16 cellular contexts compared by ENCODE assay signal in genomic region chr1:31621498-31621820, GRCh38. TPM values are rescaled to one million over a fixed set of nuclear protein-coding genes. Genes with fewer than 3 reads are reported as not detected.
DNase-seq lines count a peak whose midpoint lies in the region; ATAC-seq and TF ChIP-seq lines count a peak whose summit lies in the region.
"Had no signal": no experiment of that assay in that cellular context is flagged by ENCODE, and none has a peak within 500 bp of the region (broad histone marks: within the 10 kb centered on the region; RNA-seq: fewer than 3 reads in every experiment).

No MANE protein-coding gene starts in this region.

- H3K9me3 Mint-ChIP-seq in activated naive CD8-positive, alpha-beta T cell treated with anti-CD3 and anti-CD28 coated beads, Interleukin-2, amount 10 ng/mL, durations not matched to agents 7 days and 5 days, result no peaks in the 10 kb centered on the region
- no peaks in the 10 kb centered on the region for H3K9me3 Mint-ChIP-seq in activated naive CD8-positive, alpha-beta T cell treated with anti-CD3 and anti-CD28 coated beads for 36 hours
- H3K9me3 Mint-ChIP-seq: CD4-positive, CD25-positive, alpha-beta regulatory T cell; CD8-positive, alpha-beta T cell; H9 had no signal

- peaks cover 21% of the 10 kb centered on the region for H3K27me3 ChIP-seq in H7 (ENCODE audit: control insufficient read depth, insufficient read depth, low read length)

- no peak for TF ChIP-seq CTCF in omental fat pad (IDR thresholded peaks at IDR 0.05)

- H3K4me3 ChIP-seq in H7 (ENCODE audit: insufficient read depth, low read depth, low read length), result no peak overlapping the region
- H3K4me3 ChIP-seq: BLaER1, GM23248 had no signal

- peaks cover 19% of the 10 kb centered on the region for H3K27me3 Mint-ChIP-seq in activated naive CD8-positive, alpha-beta T cell treated with anti-CD3 and anti-CD28 coated beads, Interleukin-2, amount 10 ng/mL, durations not matched to agents 7 days and 5 days
- H3K27me3 Mint-ChIP-seq in activated naive CD8-positive, alpha-beta T cell treated with anti-CD3 and anti-CD28 coated beads for 36 hours, result peaks cover 23% of the 10 kb centered on the region

- H3K27ac Mint-ChIP-seq in activated naive CD8-positive, alpha-beta T cell treated with anti-CD3 and anti-CD28 coated beads, Interleukin-2, amount 10 ng/mL, durations not matched to agents 7 days and 5 days, result peak overlapping the region; percentile 42
- no peak overlapping the region for H3K27ac Mint-ChIP-seq in activated naive CD8-positive, alpha-beta T cell treated with anti-CD3 and anti-CD28 coated beads for 36 hours
- H3K27ac Mint-ChIP-seq: B cell; CD4-positive, CD25-positive, alpha-beta regulatory T cell; CD8-positive, alpha-beta T cell had no signal

- peaks cover 10% of the 10 kb centered on the region for H3K4me1 Mint-ChIP-seq in activated naive CD8-positive, alpha-beta T cell treated with anti-CD3 and anti-CD28 coated beads, Interleukin-2, amount 10 ng/mL, durations not matched to agents 7 days and 5 days
- H3K4me1 Mint-ChIP-seq in activated naive CD8-positive, alpha-beta T cell treated with anti-CD3 and anti-CD28 coated beads for 36 hours, result peaks cover 5% of the 10 kb centered on the region

- ATAC-seq in activated naive CD8-positive, alpha-beta T cell treated with anti-CD3 and anti-CD28 coated beads, Interleukin-2, amount 10 ng/mL, durations not matched to agents 7 days and 5 days (ENCODE audit: low read depth), result no peak
- ATAC-seq in sciatic nerve, result no peak
- ATAC-seq in omental fat pad (ENCODE audit: low FRiP score), result no peak
- ATAC-seq: CD8-positive, alpha-beta T cell; HCT116 had no signal

- no peak for DNase-seq in activated naive CD8-positive, alpha-beta T cell treated with anti-CD3 and anti-CD28 coated beads, Interleukin-2, amount 10 ng/mL, durations not matched to agents 7 days and 5 days
- no peak for DNase-seq in activated naive CD8-positive, alpha-beta T cell treated with anti-CD3 and anti-CD28 coated beads for 36 hours
- peak; percentile 23 for DNase-seq in H7
- peak; percentile 46 for DNase-seq in sciatic nerve (ENCODE audit: low spot score)
- no peak for DNase-seq in activated CD4-positive, alpha-beta T cell treated with anti-CD3 and anti-CD28 coated beads for 4 hours
- no peak for DNase-seq in omental fat pad (ENCODE audit: low spot score)
- DNase-seq: Caco-2; CD4-positive, CD25-positive, alpha-beta regulatory T cell; CD8-positive, alpha-beta T cell; DMS153; DND-41; GM23248; H9 had no signal

- H3K36me3 ChIP-seq in H7 (replicated peaks; ENCODE audit: control insufficient read depth, insufficient read depth, low read length), result no peaks in the 10 kb centered on the region
- H3K36me3 ChIP-seq: BLaER1 had no signal

- H3K36me3 Mint-ChIP-seq in activated naive CD8-positive, alpha-beta T cell treated with anti-CD3 and anti-CD28 coated beads, Interleukin-2, amount 10 ng/mL, durations not matched to agents 7 days and 5 days, result no peaks in the 10 kb centered on the region
- H3K36me3 Mint-ChIP-seq in activated naive CD8-positive, alpha-beta T cell treated with anti-CD3 and anti-CD28 coated beads for 36 hours, result no peaks in the 10 kb centered on the region

- POLR2A ChIA-PET in activated naive CD8-positive, alpha-beta T cell treated with anti-CD3 and anti-CD28 coated beads, Interleukin-2, amount 10 ng/mL, durations not matched to agents 7 days and 5 days (lab: Charles Lee), result no interaction called here

- intact Hi-C loops in sciatic nerve (cut with DNase I), result no loop called here

- H3K4me3 Mint-ChIP-seq in activated naive CD8-positive, alpha-beta T cell treated with anti-CD3 and anti-CD28 coated beads, Interleukin-2, amount 10 ng/mL, durations not matched to agents 7 days and 5 days, result no peak overlapping the region
- no peak overlapping the region for H3K4me3 Mint-ChIP-seq in activated naive CD8-positive, alpha-beta T cell treated with anti-CD3 and anti-CD28 coated beads for 36 hours
- H3K4me3 Mint-ChIP-seq: B cell; CD4-positive, CD25-positive, alpha-beta regulatory T cell; CD8-positive, alpha-beta T cell; H9 had no signal

RNA-seq across cellular contexts. Expression of gene HCRTR1, which starts 4.0 kb away (rescaled TPM):
- not detected for total RNA-seq in activated naive CD8-positive, alpha-beta T cell treated with anti-CD3 and anti-CD28 coated beads, Interleukin-2, amount 10 ng/mL, durations not matched to agents 7 days and 5 days
- total RNA-seq in activated naive CD8-positive, alpha-beta T cell treated with anti-CD3 and anti-CD28 coated beads for 36 hours, result not detected
- not detected in 2 replicates for total RNA-seq in H7 (2014; rRNA removed; shearing (Covaris generic))
- total RNA-seq in sciatic nerve, result 0.31 TPM
- total RNA-seq in omental fat pad, result 1 to 10 TPM in 1 of 4 donors, not detected in 3; 1.6 TPM
- total RNA-seq: Caco-2; CD4-positive, CD25-positive, alpha-beta regulatory T cell; CD8-positive, alpha-beta T cell; GM23248; H9 had no signal

RNA-seq across cellular contexts. Expression of gene PEF1, which starts 23.2 kb away (rescaled TPM):
- 10 to 100 TPM; 47.2 TPM for total RNA-seq in activated naive CD8-positive, alpha-beta T cell treated with anti-CD3 and anti-CD28 coated beads, Interleukin-2, amount 10 ng/mL, durations not matched to agents 7 days and 5 days
- 10 to 100 TPM; 61.4 to 61.6 TPM for total RNA-seq in activated naive CD8-positive, alpha-beta T cell treated with anti-CD3 and anti-CD28 coated beads for 36 hours
- total RNA-seq in H7 (2014; rRNA removed; shearing (Covaris generic)), result 95.7 and 129 TPM in 2 replicates
- total RNA-seq in sciatic nerve (56.7 TPM), omental fat pad (10 to 100 TPM; 54.7 to 73.5 (median 67.3) TPM)

RNA-seq across cellular contexts. Expression of gene TINAGL1, which starts 45.1 kb away (rescaled TPM):
- not detected for total RNA-seq in activated naive CD8-positive, alpha-beta T cell treated with anti-CD3 and anti-CD28 coated beads, Interleukin-2, amount 10 ng/mL, durations not matched to agents 7 days and 5 days
- not detected for total RNA-seq in activated naive CD8-positive, alpha-beta T cell treated with anti-CD3 and anti-CD28 coated beads for 36 hours
- 11.5 and 14.2 TPM in 2 replicates for total RNA-seq in H7 (2014; rRNA removed; shearing (Covaris generic))
- total RNA-seq in sciatic nerve (91.9 TPM), omental fat pad (100 to 1,000 TPM in 3 of 4 donors, 10 to 100 TPM in 1; 89.7 to 661 (median 197) TPM)
- total RNA-seq: B cell; CD4-positive, CD25-positive, alpha-beta regulatory T cell; CD8-positive, alpha-beta T cell had no signal

Comparison
In these comparisons a context has a peak if more than half of its experiments do, and no peak if none do; other contexts are left out.
1. DNase-seq: peak in H7 (single experiment) and sciatic nerve (single experiment); none in activated naive CD8-positive, alpha-beta T cell treated with anti-CD3 and anti-CD28 coated beads, Interleukin-2, amount 10 ng/mL, durations not matched to agents 7 days and 5 days (single experiment), activated naive CD8-positive, alpha-beta T cell treated with anti-CD3 and anti-CD28 coated beads for 36 hours (single experiment), activated CD4-positive, alpha-beta T cell treated with anti-CD3 and anti-CD28 coated beads for 4 hours (0 of 2) and omental fat pad (single experiment).
2. RNA of gene TINAGL1, which starts 45.1 kb away (total RNA-seq): 89.7 to 661 TPM in omental fat pad, 91.9 TPM in sciatic nerve (single experiment) and 11.5 to 14.2 TPM in H7; not detected in activated naive CD8-positive, alpha-beta T cell treated with anti-CD3 and anti-CD28 coated beads, Interleukin-2, amount 10 ng/mL, durations not matched to agents 7 days and 5 days and not detected in activated naive CD8-positive, alpha-beta T cell treated with anti-CD3 and anti-CD28 coated beads for 36 hours; every median in the first group is over 10 times any median in the second.